In the genomic region with DNA sequence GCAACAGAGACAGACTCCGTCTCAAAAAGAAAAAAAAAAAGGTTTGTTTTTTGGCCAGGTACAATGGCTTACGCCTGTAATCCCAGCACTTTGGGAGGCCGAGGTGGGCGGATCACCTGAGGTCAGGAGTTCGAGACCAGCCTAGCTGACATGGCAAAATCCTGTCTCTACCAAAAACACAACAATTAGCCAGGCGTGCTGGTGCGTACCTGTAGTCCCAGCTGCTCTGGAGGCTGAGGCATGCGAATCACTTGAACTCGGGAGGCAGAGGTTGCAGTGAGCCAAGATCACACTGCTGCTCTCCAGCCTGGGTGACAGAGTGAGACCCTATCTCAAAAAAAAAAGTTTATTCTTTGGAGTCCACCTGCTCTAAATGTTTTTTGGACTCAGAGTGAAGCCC, we compare ENCODE assay signal across 1 cellular context.
A peak's percentile ranks its signal among the peaks of the same experiment; 100 is the strongest.
TF ChIP-seq lines count a peak whose summit lies in the region.
"Not testable (repeated sequence)": the region's sequence is repeated elsewhere in the genome, so short reads cannot be mapped to it uniquely, and the experiment has no call there.

No MANE protein-coding gene starts in this region.

TF ChIP-seq in HepG2, 621 proteins besides CTCF, POLR2A, EP300 and RAD21:
- TF ChIP-seq ZNF225 (CRISPR knock-in tag; IDR thresholded peaks at IDR 0.05) (0 out of 2 replicates have a peak, but pooled peaks have one; percentile 39), ZNF572 (CRISPR knock-in tag; IDR thresholded peaks at IDR 0.05) (peak; percentile 58; the same call in 1 of the 2 replicates), SOX13 (CRISPR knock-in tag; conservative IDR thresholded peaks at IDR 0.05 in 1 of 2, IDR thresholded peaks at IDR 0.05 in 1 of 2) (0 out of 4 replicates have a peak, but pooled peaks of 1 of the 2 experiments have one; percentile 60), MAFK (conservative IDR thresholded peaks at IDR 0.05 in 1 of 2, IDR thresholded peaks at IDR 0.05 in 1 of 2; ENCODE audit: low read length in 2 of 2) (peak; percentile 27 to 61; a peak in 2 of 4 replicates), CAMTA2 (CRISPR knock-in tag; IDR thresholded peaks at IDR 0.05; ENCODE audit: borderline replicate concordance) (0 out of 2 replicates have a peak, but pooled peaks have one; percentile 28), NRL (CRISPR knock-in tag; IDR thresholded peaks at IDR 0.05; ENCODE audit: borderline replicate concordance) (peak; percentile 34; the same call in 1 of the 2 replicates), HIVEP1 (CRISPR knock-in tag; IDR thresholded peaks at IDR 0.05) (0 out of 2 replicates have a peak, but pooled peaks have one; percentile 25), KLF13 (CRISPR knock-in tag; IDR thresholded peaks at IDR 0.05) (0 out of 2 replicates have a peak, but pooled peaks have one; percentile 71), NCOA1 (CRISPR knock-in tag; IDR thresholded peaks at IDR 0.05) (0 out of 2 replicates have a peak, but pooled peaks have one; percentile 41), RXRA (CRISPR knock-in tag; IDR thresholded peaks at IDR 0.05) (0 out of 2 replicates have a peak, but pooled peaks have one; percentile 15), FOXC1 (CRISPR knock-in tag; IDR thresholded peaks at IDR 0.05; ENCODE audit: borderline replicate concordance) (0 out of 2 replicates have a peak, but pooled peaks have one; percentile 18), MAFF (IDR thresholded peaks at IDR 0.05; ENCODE audit: low read depth, low read length) (peak; percentile 15; the same call in 1 of the 2 replicates)
- not testable (repeated sequence) for TF ChIP-seq SOX13 (IDR thresholded peaks at IDR 0.05)
TF ChIP-seq in HepG2: peak in this region for 12; not testable (repeated sequence) for 609.
